10 cellular contexts compared by ENCODE assay signal in genomic region chr2:101004671-101005325, GRCh38. TPM values are rescaled to one million over a fixed set of nuclear protein-coding genes. Genes with fewer than 3 reads are reported as not detected.
DNase-seq lines count a peak whose midpoint lies in the region; ATAC-seq, FAIRE-seq and TF ChIP-seq lines count a peak whose summit lies in the region.
"Had no signal": no experiment of that assay in that cellular context is flagged by ENCODE, and none has a peak within 500 bp of the region (broad histone marks: within the 10 kb centered on the region; RNA-seq: fewer than 3 reads in every experiment).

No MANE protein-coding gene starts in this region.

- FAIRE-seq in K562 (lab: Jason Lieb, UNC) = no peak

- H3K9ac ChIP-seq in SK-N-SH (no peak overlapping the region), K562 (ENCODE audit: insufficient read depth in 1 of 2, low read depth in 2 of 2, low read length in 2 of 2) (peak overlapping the region; percentile 81 to 83; a peak in 1 of 4 replicates), neural progenitor cell (no peak overlapping the region)

- H3K36me3 Mint-ChIP-seq in IgD-negative memory B cell (peaks cover 9% of the 10 kb centered on the region), neural progenitor cell (peaks cover 52% of the 10 kb centered on the region)

- H3K27me3 ChIP-seq in SK-N-SH (ENCODE audit: insufficient read depth) = no peaks in the 10 kb centered on the region
- H3K27me3 ChIP-seq in K562 (ENCODE audit: control insufficient read depth in 2 of 2, insufficient read depth in 2 of 2, low read length in 2 of 2) = no peaks in the 10 kb centered on the region
- H3K27me3 ChIP-seq in neural progenitor cell = peaks cover 8% of the 10 kb centered on the region
- H3K27me3 ChIP-seq: tibial artery had no signal

- H3K27ac ChIP-seq in SK-N-SH (ENCODE audit: low read depth in 2 of 2, low read length in 1 of 2) (peak overlapping the region; percentile 4 to 13; a peak in 1 of 4 replicates), K562 (ENCODE audit: extremely low read depth, low read depth, low read length) (peak overlapping the region; percentile 85; the same call in 1 of the 3 replicates), neural progenitor cell (no peak overlapping the region)
- H3K27ac ChIP-seq: tibial artery had no signal

- peaks cover 50% of the 10 kb centered on the region for H3F3A ChIP-seq in SK-N-SH (replicated peaks; ENCODE audit: insufficient read depth)
- peaks cover 71% of the 10 kb centered on the region for H3F3A ChIP-seq in neural progenitor cell (ENCODE audit: low read depth)

- TF ChIP-seq CTCF in SK-N-SH (IDR thresholded peaks at IDR 0.05) = no peak
- TF ChIP-seq CTCF in K562 (IDR thresholded peaks at IDR 0.05 in 2 of 3, conservative IDR thresholded peaks at IDR 0.05 in 1 of 3; ENCODE audit: insufficient read depth in 2 of 3, low read depth in 1 of 3, low read length in 3 of 3) = no peak
- no peak for TF ChIP-seq CTCF in neural progenitor cell (IDR thresholded peaks at IDR 0.05)

- BruUV-seq in K562 (replicated peaks; lab: Mats Ljungman, UMichigan) = no TSS peak

- no peak for TF ChIP-seq RAD21 in SK-N-SH (IDR thresholded peaks at IDR 0.05; ENCODE audit: low read length)
- no peak for TF ChIP-seq RAD21 in K562 (CRISPR knock-in tag; conservative IDR thresholded peaks at IDR 0.05 in 1 of 2, IDR thresholded peaks at IDR 0.05 in 1 of 2)

- peaks cover 25 to 34% (median 31%) of the 10 kb centered on the region in 3 donors for H3K4me1 Mint-ChIP-seq in IgD-negative memory B cell
- peaks cover 28% of the 10 kb centered on the region for H3K4me1 Mint-ChIP-seq in neural progenitor cell

- no peaks in the 10 kb centered on the region for H3K9me3 Mint-ChIP-seq in IgD-negative memory B cell
- peaks cover 6% of the 10 kb centered on the region for H3K9me3 Mint-ChIP-seq in neural progenitor cell

- WGBS in SK-N-SH (ENCODE audit: low lambda C conversion rate) = 84% methylated on average over 9 of the region's 11 CpGs
- WGBS in K562 (ENCODE audit: insufficient coverage, low coverage, missing lambda C conversion rate) = 92% methylated on average over 11 of the region's 11 CpGs

- POLR2A ChIA-PET in SK-N-SH (lab: Yijun Ruan, JAX) = no interaction called here
- POLR2A ChIA-PET in K562 (lab: Yijun Ruan, JAX) = interaction anchor here (0.5 to 0.7 kb wide), 3 partner anchors 22 to 587 kb away, joined by 3 read pairs; partner anchors contain the start of gene CHST10

- H3K9me2 ChIP-seq in SK-N-SH = no peaks in the 10 kb centered on the region

- in situ Hi-C loops in K562 (cut with MboI) = no loop called here

- DNase-seq in SK-N-SH (no peak), K562 (ENCODE audit: extremely low read depth in 1 of 4, low spot score in 3 of 4) (no peak), neural progenitor cell (ENCODE audit: low spot score) (no peak), cortex of kidney (lab: John Stamatoyannopoulos, UW) (no peak), NCI-H1092 (lab: John Stamatoyannopoulos, UW) (no peak), NCI-H2196 (lab: John Stamatoyannopoulos, UW; ENCODE audit: unreplicated experiment) (no peak)
- DNase-seq: stimulated activated CD4-positive, alpha-beta T cell treated with anti-CD3 and anti-CD28 coated beads, Interleukin-4, amount 100 ng/mL, for 24 hours; tibial artery had no signal

- H3K36me3 ChIP-seq in SK-N-SH (replicated peaks in 1 of 2; ENCODE audit: control insufficient read depth in 1 of 2, insufficient read depth in 2 of 2, low read length in 1 of 2) (peaks cover 53 to 59% of the 10 kb centered on the region in 2 experiments), K562 (ENCODE audit: control insufficient read depth, insufficient read depth, low read length) (peaks cover 68% of the 10 kb centered on the region), neural progenitor cell (peaks cover 38% of the 10 kb centered on the region)

- H4K20me1 ChIP-seq in SK-N-SH (ENCODE audit: insufficient read depth) = peaks cover 45% of the 10 kb centered on the region
- peaks cover 25% of the 10 kb centered on the region; the same call in 1 of the 2 replicates for H4K20me1 ChIP-seq in K562 (replicated peaks; ENCODE audit: control insufficient read depth, insufficient read depth, low read length)
- peaks cover 48% of the 10 kb centered on the region for H4K20me1 ChIP-seq in neural progenitor cell (ENCODE audit: low read depth)

- ATAC-seq in SK-N-SH treated with all-trans-retinoic acid at 6 μM for 48 hours (no peak), K562 (no peak)

- peak; percentile 50; the same call in 1 of the 2 replicates for TF ChIP-seq POLR2A in K562 (conservative IDR thresholded peaks at IDR 0.05)

- intact Hi-C loops in K562 (cut with micrococcal nuclease) = no loop called here

- H3K9me1 ChIP-seq in K562 (ENCODE audit: control insufficient read depth, insufficient read depth, low read length) = no peaks in the 10 kb centered on the region

- H3K27me3 Mint-ChIP-seq in IgD-negative memory B cell (no peaks in the 10 kb centered on the region), neural progenitor cell (ENCODE audit: insufficient read depth, low read depth) (peaks cover 4% of the 10 kb centered on the region)

- CTCF ChIA-PET in SK-N-SH (lab: Yijun Ruan, JAX) (interaction anchor here (0.6 to 10.3 kb wide), 9 partner anchors 8 to 398 kb away, joined by 3 to 57 read pairs (median 3); partner anchors contain the start of gene TBC1D8), K562 (lab: Yijun Ruan, JAX; ENCODE audit: low intra/inter-chr PET ratio) (no interaction called here)

- TF ChIP-seq EP300 in SK-N-SH (IDR thresholded peaks at IDR 0.05; ENCODE audit: borderline replicate concordance in 1 of 2, low read depth in 1 of 2, low read length in 1 of 2) = no peak
- no peak for TF ChIP-seq EP300 in K562 (IDR thresholded peaks at IDR 0.05; ENCODE audit: low read length)

- H3K4me1 ChIP-seq in SK-N-SH (ENCODE audit: control insufficient read depth in 1 of 2, insufficient read depth in 2 of 2, low read depth in 1 of 2, low read length in 1 of 2) (peaks cover 11 to 24% of the 10 kb centered on the region in 2 experiments), K562 (replicated peaks in 1 of 2; ENCODE audit: control insufficient read depth in 2 of 2, insufficient read depth in 2 of 2, low read length in 2 of 2) (peaks cover 18% of the 10 kb centered on the region in 2 experiments; a peak in 4 of 5 replicates), neural progenitor cell (peaks cover 11% of the 10 kb centered on the region)

- no peak overlapping the region for H2AFZ ChIP-seq in SK-N-SH (ENCODE audit: low read depth)
- no peak overlapping the region for H2AFZ ChIP-seq in K562 (ENCODE audit: low read depth, low read length)
- H2AFZ ChIP-seq in neural progenitor cell (replicated peaks) = no peak overlapping the region

- H3K4me3 ChIP-seq in SK-N-SH (ENCODE audit: low read depth in 2 of 2, low read length in 1 of 2) = peak overlapping the region in 1 of 2 experiments; percentile 96; a peak in 2 of 4 replicates
- H3K4me3 ChIP-seq in K562 = no peak overlapping the region; the same call in 1 of the 2 replicates
- no peak overlapping the region for H3K4me3 ChIP-seq in neural progenitor cell
- H3K4me3 ChIP-seq: tibial artery had no signal

- H3K27ac Mint-ChIP-seq in IgD-negative memory B cell (peak overlapping the region; percentile 59 to 86 (median 86)), neural progenitor cell (no peak overlapping the region)

- H3K4me3 Mint-ChIP-seq in IgD-negative memory B cell (peak overlapping the region in 3 of 4 donors; percentile 24 to 67 (median 52)), neural progenitor cell (peak overlapping the region; percentile 16)

- H3K4me2 ChIP-seq in SK-N-SH (peak overlapping the region; percentile 84), K562 (ENCODE audit: insufficient read depth, low read length) (peak overlapping the region; percentile 94), neural progenitor cell (no peak overlapping the region)

- H3K79me2 ChIP-seq in SK-N-SH (ENCODE audit: insufficient read depth) (peaks cover 35% of the 10 kb centered on the region), K562 (ENCODE audit: control insufficient read depth, insufficient read depth, low read length) (peaks cover 54% of the 10 kb centered on the region), neural progenitor cell (ENCODE audit: low read depth) (peaks cover 52% of the 10 kb centered on the region)

- H3K9me3 ChIP-seq in SK-N-SH = no peaks in the 10 kb centered on the region
- no peaks in the 10 kb centered on the region for H3K9me3 ChIP-seq in K562 (replicated peaks; ENCODE audit: control insufficient read depth, insufficient read depth, low read depth, low read length)
- H3K9me3 ChIP-seq in neural progenitor cell (ENCODE audit: low read depth) = no peaks in the 10 kb centered on the region
- H3K9me3 ChIP-seq: tibial artery had no signal

TF ChIP-seq in SK-N-SH, 30 proteins besides CTCF, POLR2A, EP300 and RAD21 (continues in another document):
- TF ChIP-seq NRF1 (IDR thresholded peaks at IDR 0.05; ENCODE audit: low read depth, low read length) = no peak

TF ChIP-seq in SK-N-SH treated with all-trans-retinoic acid at 6 μM for 48 hours, 23 proteins besides CTCF, POLR2A, EP300 and RAD21 (continues in another document):
- TF ChIP-seq ZFP30 (CRISPR knock-in tag; IDR thresholded peaks at IDR 0.05) (no peak), ZNF8 (CRISPR knock-in tag; IDR thresholded peaks at IDR 0.05) (no peak)

TF ChIP-seq in K562, 482 proteins besides CTCF, POLR2A, EP300 and RAD21 (continues in another document):
- TF ChIP-seq RFX1 (IDR thresholded peaks at IDR 0.05) = no peak

RNA-seq across cellular contexts. Expression of gene RPL31, which starts 2.7 kb away (rescaled TPM):
- polyA plus RNA-seq in SK-N-SH (2012; rRNA removed) (4,215 and 4,488 TPM in 2 replicates), IgD-negative memory B cell (4,953 TPM), K562 (2011; rRNA removed) (2,782 and 3,117 TPM in 2 replicates), K562 (2014; fragmentation: Illumina TruSeq; extraction: Trizol) (1,578 and 1,802 TPM in 2 replicates), K562 (2014; fragmentation: Nextera tagmentation; extraction: Ambion mirVana) (1,000 to 10,000 TPM; 3,112 to 6,037 TPM), K562 (2014; rRNA removed) (2,526 and 2,997 TPM in 2 replicates)
- 6,617 and 9,342 TPM in 2 replicates for polyA plus RNA-seq in SK-N-SH (2012; cell fraction: cytosol; rRNA removed)
- 1,034 and 1,501 TPM in 2 replicates for polyA plus RNA-seq in SK-N-SH (2012; cell fraction: nucleus; rRNA removed)
- total RNA-seq in K562 (2011; cell fraction: chromatin; rRNA removed; ENCODE audit: low replicate concordance) = 260 and 346 TPM in 2 replicates
- total RNA-seq in K562 (2011; cell fraction: nucleolus; rRNA removed) = 356 and 362 TPM in 2 replicates
- total RNA-seq in K562 (2011; cell fraction: nucleoplasm; rRNA removed) = 460 and 749 TPM in 2 replicates
- total RNA-seq in K562 (2014; rRNA removed) (1,176 and 1,715 TPM in 2 replicates), K562 (2014; rRNA removed; fragmentation: Illumina TruSeq; extraction: Trizol) (3,190 and 3,481 TPM in 2 replicates), K562 (2015; rRNA removed; fragmentation: Illumina TruSeq; extraction: Trizol) (1,637 and 1,659 TPM in 2 replicates), K562 (2021) (1,478 and 1,507 TPM in 2 replicates), neural progenitor cell (ENCODE audit: low replicate concordance) (2,151 and 2,596 TPM in 2 replicates)
- 995 and 1,514 TPM in 2 replicates for polyA plus RNA-seq in K562 (2011; cell fraction: cytosol; rRNA removed)
- 715 and 1,325 TPM in 2 replicates for polyA plus RNA-seq in K562 (2011; cell fraction: nucleus; rRNA removed)
- 4,257 and 4,957 TPM in 2 replicates for polyA plus RNA-seq in K562 (2012)
- polyA minus RNA-seq in K562 (2011; rRNA and poly(A)+ RNA removed) = 698 and 783 TPM in 2 replicates
- polyA minus RNA-seq in K562 (2011; cell fraction: cytosol; rRNA and poly(A)+ RNA removed) = 318 and 340 TPM in 2 replicates
- 161 and 259 TPM in 2 replicates for polyA minus RNA-seq in K562 (2011; cell fraction: nucleus; rRNA and poly(A)+ RNA removed)

Comparison
In these comparisons a context has a peak if more than half of its experiments do, and no peak if none do; other contexts are left out.
1. H3K9ac ChIP-seq: peak in K562 (2 of 2); none in SK-N-SH (single experiment) and neural progenitor cell (single experiment).